In the genomic region with DNA sequence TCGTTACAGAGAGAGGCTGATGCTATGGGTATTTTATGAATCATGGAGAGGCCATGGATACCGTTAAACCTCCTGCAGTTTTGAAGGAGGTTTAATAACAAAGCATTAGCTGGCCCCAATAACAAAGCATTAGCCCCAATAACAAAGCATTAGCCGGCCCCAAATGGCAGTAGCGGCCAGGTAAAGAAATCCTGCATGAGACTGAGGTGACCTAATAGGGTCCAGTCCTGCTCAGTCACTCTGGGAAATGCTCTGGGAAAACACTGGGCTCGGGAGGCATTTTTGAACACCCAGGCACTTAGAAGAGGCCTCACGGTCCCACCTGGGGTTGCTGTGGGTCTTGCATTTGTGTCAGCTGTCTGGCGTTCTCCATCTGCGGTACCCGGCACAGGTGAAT, we compare ENCODE assay signal across 8 cellular contexts. TPM values are rescaled to one million over a fixed set of nuclear protein-coding genes. Genes with fewer than 3 reads are reported as not detected.
DNase-seq lines count a peak whose midpoint lies in the region; ATAC-seq and TF ChIP-seq lines count a peak whose summit lies in the region.

No MANE protein-coding gene starts in this region.

- H4K8ac ChIP-seq in mesendoderm (ENCODE audit: low read depth, low read length) = no peak overlapping the region

- no peaks in the 10 kb centered on the region for H3K27me3 Mint-ChIP-seq in activated naive CD4-positive, alpha-beta T cell treated with anti-CD3 and anti-CD28 coated beads, Interleukin-2, amount 50 U/mL, for 24 hours
- H3K27me3 Mint-ChIP-seq in MCF 10A (ENCODE audit: insufficient read depth, unreplicated experiment) = no peaks in the 10 kb centered on the region

- CTCF ChIA-PET in MCF 10A (lab: Yijun Ruan, JAX) = interaction anchor here (0.6 kb wide), 1 partner anchor 13 kb away, joined by 3 read pairs; no protein-coding TSS in a partner anchor

- H3K4me1 ChIP-seq in mesendoderm (ENCODE audit: control insufficient read depth, low read depth, low read length) (no peaks in the 10 kb centered on the region), transverse colon (peaks cover 9 to 50% (median 26%) of the 10 kb centered on the region in 4 donors)

- H3K4me3 ChIP-seq in mesendoderm (ENCODE audit: low read length) = no peak overlapping the region
- H3K4me3 ChIP-seq in transverse colon = peak overlapping the region in 3 of 4 donors; percentile 63 to 84 (median 65)

- no peak overlapping the region for H3K27ac ChIP-seq in mesendoderm (ENCODE audit: low read depth, low read length)
- peak overlapping the region; percentile 88 to 94 (median 92) for H3K27ac ChIP-seq in transverse colon

- no peak for ATAC-seq in GM18520 (IDR thresholded peaks at IDR 0.05; ENCODE audit: unreplicated experiment)

- TF ChIP-seq CTCF in MCF 10A (IDR thresholded peaks at IDR 0.05; ENCODE audit: unreplicated experiment) = no peak
- TF ChIP-seq CTCF in transverse colon (IDR thresholded peaks at IDR 0.05) = no peak

- H3K4ac ChIP-seq in mesendoderm (ENCODE audit: low read depth, low read length) = no peak overlapping the region

- intact Hi-C loops in MCF 10A (cut with micrococcal nuclease) = no loop called here
- intact Hi-C loops in transverse colon (cut with DNase I; ENCODE audit: low total_unique reads) = loop anchor here (5.0 to 10.0 kb wide), 2 partner anchors 132 to 169 kb away; no protein-coding TSS in a partner anchor

- no peak for TF ChIP-seq EP300 in transverse colon (IDR thresholded peaks at IDR 0.05; ENCODE audit: low read depth)

- H3K79me2 ChIP-seq in mesendoderm (ENCODE audit: control insufficient read depth, insufficient read depth, low read length) = no peaks in the 10 kb centered on the region

- no peaks in the 10 kb centered on the region for H3K9me3 Mint-ChIP-seq in activated naive CD4-positive, alpha-beta T cell treated with anti-CD3 and anti-CD28 coated beads, Interleukin-2, amount 50 U/mL, for 24 hours
- no peaks in the 10 kb centered on the region for H3K9me3 Mint-ChIP-seq in MCF 10A (ENCODE audit: unreplicated experiment)

- WGBS in mesendoderm (ENCODE audit: extremely low coverage, insufficient coverage, low lambda C conversion rate) = no CpG with 5 or more reads among the region's 9 CpGs
- WGBS in transverse colon (ENCODE audit: low coverage in 1 of 2), 2 donors = 70 to 80% methylated on average over 1 to 9 of the region's 9 CpGs

- H3K27ac Mint-ChIP-seq in activated naive CD4-positive, alpha-beta T cell treated with anti-CD3 and anti-CD28 coated beads, Interleukin-2, amount 50 U/mL, for 24 hours = peak overlapping the region; percentile 23
- H3K27ac Mint-ChIP-seq in MCF 10A (ENCODE audit: low read depth, unreplicated experiment) = no peak overlapping the region

- no peak overlapping the region for H4K5ac ChIP-seq in mesendoderm (ENCODE audit: low read length)

- H3K9me3 ChIP-seq in transverse colon = no peaks in the 10 kb centered on the region

- peak overlapping the region; percentile 85 for H3K56ac ChIP-seq in mesendoderm (ENCODE audit: low read length)

- POLR2A ChIA-PET in MCF 10A (lab: Yijun Ruan, JAX) = interaction anchor here (0.7 to 1.9 kb wide), 5 partner anchors 18 to 123 kb away, joined by 3 to 5 read pairs (median 5); no protein-coding TSS in a partner anchor

- no peak overlapping the region for H2BK120ac ChIP-seq in mesendoderm (ENCODE audit: low read depth, low read length)

- in situ Hi-C loops in transverse colon (cut with MboI; ENCODE audit: low pct_ligation_motif_present in 1 of 4, low pct_unique_long_range_greater_than_20kb in 1 of 4, low sequenced_read_pairs in 3 of 4) = no loop called here

- no peak overlapping the region for H2AK5ac ChIP-seq in mesendoderm (ENCODE audit: low read length)

- H3K23ac ChIP-seq in mesendoderm (ENCODE audit: low read length) = no peak overlapping the region

- no peak overlapping the region for H2BK5ac ChIP-seq in mesendoderm (ENCODE audit: low read length)

- H3K36me3 Mint-ChIP-seq in activated naive CD4-positive, alpha-beta T cell treated with anti-CD3 and anti-CD28 coated beads, Interleukin-2, amount 50 U/mL, for 24 hours = no peaks in the 10 kb centered on the region
- H3K36me3 Mint-ChIP-seq in MCF 10A (ENCODE audit: insufficient read depth, unreplicated experiment) = peaks cover 4% of the 10 kb centered on the region

- peak overlapping the region; percentile 67 for H3K4me3 Mint-ChIP-seq in activated naive CD4-positive, alpha-beta T cell treated with anti-CD3 and anti-CD28 coated beads, Interleukin-2, amount 50 U/mL, for 24 hours
- peak overlapping the region; percentile 70 for H3K4me3 Mint-ChIP-seq in MCF 10A (ENCODE audit: unreplicated experiment)

- H3K4me2 ChIP-seq in mesendoderm (ENCODE audit: low read length) = peak overlapping the region; percentile 58

- no peak overlapping the region for H2BK15ac ChIP-seq in mesendoderm (replicated peaks; ENCODE audit: low read depth)

- peaks cover 33% of the 10 kb centered on the region for H3K4me1 Mint-ChIP-seq in activated naive CD4-positive, alpha-beta T cell treated with anti-CD3 and anti-CD28 coated beads, Interleukin-2, amount 50 U/mL, for 24 hours
- H3K4me1 Mint-ChIP-seq in MCF 10A (ENCODE audit: insufficient read depth, unreplicated experiment) = peaks cover 11% of the 10 kb centered on the region

- H3K18ac ChIP-seq in mesendoderm (ENCODE audit: low read length) = peak overlapping the region; percentile 65

- H3K79me1 ChIP-seq in mesendoderm (ENCODE audit: low read length) = no peaks in the 10 kb centered on the region

- no peaks in the 10 kb centered on the region for H3K36me3 ChIP-seq in mesendoderm (ENCODE audit: control insufficient read depth, insufficient read depth, low read length)
- H3K36me3 ChIP-seq in transverse colon = no peaks in the 10 kb centered on the region

- peaks cover 12% of the 10 kb centered on the region for H3K27me3 ChIP-seq in mesendoderm (ENCODE audit: insufficient read depth, low read length, poor library complexity)
- H3K27me3 ChIP-seq in transverse colon = no peaks in the 10 kb centered on the region

- no peak overlapping the region for H3K9ac ChIP-seq in mesendoderm (ENCODE audit: low read length)

- TF ChIP-seq POLR2A in transverse colon (IDR thresholded peaks at IDR 0.05) = no peak

- no TSS peak for BruUV-seq in MCF 10A (replicated peaks; lab: Mats Ljungman, UMichigan)

- no peak for DNase-seq in activated naive CD4-positive, alpha-beta T cell (lab: John Stamatoyannopoulos, UW)
- DNase-seq in MCF 10A (ENCODE audit: unreplicated experiment) (no peak), mesendoderm (no peak), transverse colon (no peak), NCI-H2227 treated with DMSO at 0.1 percent for 48 hours (lab: John Stamatoyannopoulos, UW) (no peak), NCI-H526 (lab: John Stamatoyannopoulos, UW) (no peak)

RNA-seq across cellular contexts. Expression of a gene that starts 0.8 kb away (rescaled TPM):
- total RNA-seq in MCF 10A (2022) = 14.2 and 19.3 TPM in 2 replicates
- polyA plus RNA-seq in mesendoderm (2013, experiment 1 of 2) = 2.4 TPM
- polyA plus RNA-seq in mesendoderm (2013, experiment 2 of 2) = 2.3 TPM
- 10 to 100 TPM; 16.2 to 24.3 (median 20.7) TPM for total RNA-seq in transverse colon
